11 cellular contexts compared by ENCODE assay signal in the genomic region with DNA sequence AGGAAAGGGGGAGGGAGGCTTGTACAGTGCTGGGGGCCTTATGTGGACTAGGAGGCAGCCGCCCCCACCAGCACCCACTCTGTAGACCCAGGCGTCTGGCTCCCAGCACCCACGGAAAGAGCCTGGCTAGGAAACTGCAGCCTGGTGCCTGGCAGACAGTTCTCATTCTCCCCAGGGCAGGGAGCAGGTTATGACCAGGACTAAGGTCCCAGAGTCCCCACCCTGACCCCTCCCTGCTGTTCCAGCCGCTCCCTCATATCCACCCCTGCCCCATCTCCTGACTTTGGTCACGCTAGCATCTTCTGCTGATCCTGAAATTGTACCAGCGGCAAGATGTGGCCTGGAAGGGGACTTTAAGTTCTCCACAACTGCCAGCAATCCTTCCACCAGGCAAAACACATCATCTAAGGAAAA. TPM values are rescaled to one million over a fixed set of nuclear protein-coding genes. Genes with fewer than 3 reads are reported as not detected.
A peak's percentile ranks its signal among the peaks of the same experiment; 100 is the strongest.
DNase-seq lines count a peak whose midpoint lies in the region; ATAC-seq, FAIRE-seq and TF ChIP-seq lines count a peak whose summit lies in the region.
"Had no signal": no experiment of that assay in that cellular context is flagged by ENCODE, and none has a peak within 500 bp of the region (broad histone marks: within the 10 kb centered on the region; RNA-seq: fewer than 3 reads in every experiment).

A gene with protein sequence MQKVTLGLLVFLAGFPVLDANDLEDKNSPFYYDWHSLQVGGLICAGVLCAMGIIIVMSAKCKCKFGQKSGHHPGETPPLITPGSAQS (plus strand): TSS at position 286 of the 414 bp plus-strand sequence. CDS start 3,554 bp downstream, outside the sequence.

- POLR2A ChIA-PET in HepG2 (lab: Yijun Ruan, JAX) = no interaction called here

- no peaks in the 10 kb centered on the region for H4K20me1 ChIP-seq in HepG2 (ENCODE audit: insufficient read depth, low read length)

- H3K4me2 ChIP-seq in HepG2 (ENCODE audit: low read depth, low read length) = peak within 1 kb of the TSS; percentile 72

- H3K9ac ChIP-seq in HepG2 (ENCODE audit: insufficient read depth, low read depth, low read length) = 0 out of 2 replicates have a peak within 1 kb of the TSS, but pooled peaks have one; percentile 3
- H3K9ac ChIP-seq in endodermal cell (ENCODE audit: extremely low read depth, low read length, poor library complexity, severe bottlenecking) = no peak within 1 kb of the TSS

- in situ Hi-C loops in HepG2 (cut with HindIII; ENCODE audit: extremely low pct_ligation_motif_present, low pct_unique_long_range_greater_than_20kb) = no loop called here

- H3K4me3 ChIP-seq in HepG2 (replicated peaks in 1 of 3; ENCODE audit: insufficient read depth in 1 of 3, low read depth in 2 of 3, low read length in 3 of 3) (peak within 1 kb of the TSS; percentile 26 to 64 (median 26); a peak in 5 of 6 replicates), right lobe of liver (no peak within 1 kb of the TSS), endodermal cell (ENCODE audit: low read length) (peak within 1 kb of the TSS; percentile 11), uterus (peak within 1 kb of the TSS; percentile 23 to 24)

- H3K4me1 Mint-ChIP-seq in endodermal cell (peaks cover 5% of the 10 kb centered on the region), nephron progenitor cell (peaks cover 48% of the 10 kb centered on the region)

- no peak within 1 kb of the TSS for H2AFZ ChIP-seq in HepG2 (ENCODE audit: low read length)

- no TSS peak for BruUV-seq in HepG2 (replicated peaks; lab: Mats Ljungman, UMichigan)

- TF ChIP-seq RAD21 in HepG2 (CRISPR knock-in tag; IDR thresholded peaks at IDR 0.05) = no peak

- no peaks in the 10 kb centered on the region for H3K36me3 ChIP-seq in HepG2 (replicated peaks in 1 of 2; ENCODE audit: control insufficient read depth in 1 of 2, insufficient read depth in 2 of 2, low read length in 2 of 2)
- H3K36me3 ChIP-seq in right lobe of liver = no peaks in the 10 kb centered on the region
- no peaks in the 10 kb centered on the region for H3K36me3 ChIP-seq in endodermal cell (ENCODE audit: control insufficient read depth, insufficient read depth, low read length)
- H3K36me3 ChIP-seq in uterus = no peaks in the 10 kb centered on the region
- H3K36me3 ChIP-seq: spleen had no signal

- H3K9me3 ChIP-seq in HepG2 (ENCODE audit: low read length) (no peaks in the 10 kb centered on the region), right lobe of liver (no peaks in the 10 kb centered on the region), endodermal cell (ENCODE audit: control insufficient read depth, low read length) (no peaks in the 10 kb centered on the region), uterus (no peaks in the 10 kb centered on the region)
- H3K9me3 ChIP-seq: spleen had no signal

- peak; percentile 29 for ATAC-seq in HepG2
- no peak for ATAC-seq in right lobe of liver
- no peak for ATAC-seq in GM18511 (IDR thresholded peaks at IDR 0.05; ENCODE audit: unreplicated experiment)
- ATAC-seq in GM18867 (IDR thresholded peaks at IDR 0.05; ENCODE audit: unreplicated experiment) = no peak

- 0 out of 5 replicates have a peak, but pooled peaks cover 0 to 6% of the 10 kb centered on the region in 2 experiments for H3K27me3 ChIP-seq in HepG2 (ENCODE audit: control insufficient read depth in 1 of 2, insufficient read depth in 2 of 2, low read length in 2 of 2)
- H3K27me3 ChIP-seq in right lobe of liver = no peaks in the 10 kb centered on the region
- H3K27me3 ChIP-seq in endodermal cell (ENCODE audit: control insufficient read depth, insufficient read depth, low read length, poor library complexity, severe bottlenecking) = no peaks in the 10 kb centered on the region
- no peaks in the 10 kb centered on the region for H3K27me3 ChIP-seq in uterus

- CTCF ChIA-PET in HepG2 (lab: Yijun Ruan, JAX; ENCODE audit: low intra/inter-chr PET ratio, low total read pairs) = interaction anchor here (1.9 kb wide), 1 partner anchor 20 kb away, joined by 11 read pairs; a partner anchor contains a TSS

- no peak for FAIRE-seq in HepG2 (lab: Jason Lieb, UNC)

- no peak within 1 kb of the TSS for H3K27ac Mint-ChIP-seq in endodermal cell
- peak within 1 kb of the TSS; percentile 27 for H3K27ac Mint-ChIP-seq in nephron progenitor cell

- H3K36me3 Mint-ChIP-seq in endodermal cell (ENCODE audit: low read depth) (no peaks in the 10 kb centered on the region), nephron progenitor cell (ENCODE audit: low read depth) (no peaks in the 10 kb centered on the region)
- H3K36me3 Mint-ChIP-seq: CD14-positive monocyte had no signal

- intact Hi-C loops in HepG2 (cut with micrococcal nuclease; ENCODE audit: unreplicated experiment) (no loop called here), right lobe of liver (cut with DNase I) (no loop called here), uterus (cut with DNase I; ENCODE audit: low total_unique reads) (no loop called here)

- TF ChIP-seq EP300 in HepG2 (IDR thresholded peaks at IDR 0.05; ENCODE audit: low read depth in 2 of 2, low read length in 2 of 2) = no peak
- TF ChIP-seq EP300 in HepG2 (CRISPR knock-in tag; IDR thresholded peaks at IDR 0.05; ENCODE audit: borderline replicate concordance) = no peak

- no peaks in the 10 kb centered on the region for H3K79me2 ChIP-seq in HepG2 (ENCODE audit: insufficient read depth, low read length)

- H3K27me3 Mint-ChIP-seq in endodermal cell (ENCODE audit: insufficient read depth) = peaks cover 9% of the 10 kb centered on the region
- H3K27me3 Mint-ChIP-seq in nephron progenitor cell (ENCODE audit: low read depth, poor library complexity) = peaks cover 7% of the 10 kb centered on the region

- TF ChIP-seq CTCF in HepG2 (CRISPR knock-in tag; IDR thresholded peaks at IDR 0.05) (no peak), right lobe of liver (IDR thresholded peaks at IDR 0.05) (no peak), endodermal cell (conservative IDR thresholded peaks at IDR 0.05) (no peak), nephron progenitor cell (IDR thresholded peaks at IDR 0.05) (no peak), uterus (IDR thresholded peaks at IDR 0.05) (no peak)

- H3K4me3 Mint-ChIP-seq in endodermal cell = peak within 1 kb of the TSS; percentile 55
- H3K4me3 Mint-ChIP-seq in nephron progenitor cell = peak within 1 kb of the TSS; percentile 71

- 47% methylated on average over 6 of the region's 6 CpGs for WGBS in HepG2 (ENCODE audit: low lambda C conversion rate)
- WGBS in right lobe of liver (ENCODE audit: insufficient coverage, low coverage, low lambda C conversion rate, missing lambda C conversion rate) = 64% methylated on average over 3 of the region's 6 CpGs
- 90 to 100% methylated on average over 2 to 6 of the region's 6 CpGs for WGBS in endodermal cell (ENCODE audit: insufficient coverage in 1 of 2, insufficient read length in 1 of 2), 2 experiments

- no peak within 1 kb of the TSS for H3K27ac ChIP-seq in HepG2 (ENCODE audit: extremely low read length, insufficient read depth, low read length)
- H3K27ac ChIP-seq in right lobe of liver = no peak within 1 kb of the TSS
- H3K27ac ChIP-seq in endodermal cell (ENCODE audit: low read depth, low read length) = peak within 1 kb of the TSS; percentile 70
- H3K27ac ChIP-seq in uterus = peak within 1 kb of the TSS; percentile 24 to 36
- H3K27ac ChIP-seq: spleen had no signal

- H3K9me3 Mint-ChIP-seq in endodermal cell (no peaks in the 10 kb centered on the region), nephron progenitor cell (no peaks in the 10 kb centered on the region)

- DNase-seq in HepG2 (ENCODE audit: low spot score) = no peak
- no peak for DNase-seq in right lobe of liver
- DNase-seq in endodermal cell = no peak
- no peak for DNase-seq in nephron progenitor cell
- no peak for DNase-seq in uterus
- DNase-seq in KG1 (lab: John Stamatoyannopoulos, UW) = no peak
- DNase-seq: NCI-H510A, spleen had no signal

- H3K4me1 ChIP-seq in HepG2 (ENCODE audit: insufficient read depth, low read length) = peaks cover 94% of the 10 kb centered on the region
- H3K4me1 ChIP-seq in right lobe of liver = peaks cover 0 to 7% (median 0%) of the 10 kb centered on the region in 4 donors
- H3K4me1 ChIP-seq in endodermal cell (ENCODE audit: control insufficient read depth, insufficient read depth, low read length) = no peaks in the 10 kb centered on the region
- no peaks in the 10 kb centered on the region for H3K4me1 ChIP-seq in uterus

- TF ChIP-seq POLR2A in HepG2 (IDR thresholded peaks at IDR 0.05; ENCODE audit: insufficient read depth in 1 of 2, low read depth in 2 of 2, low read length in 2 of 2) = no peak
- TF ChIP-seq POLR2A in right lobe of liver (IDR thresholded peaks at IDR 0.05) = no peak
- no peak for TF ChIP-seq POLR2A in uterus (IDR thresholded peaks at IDR 0.05)

TF ChIP-seq in HepG2, 621 proteins besides CTCF, POLR2A, EP300 and RAD21 (continues in another document):
- TF ChIP-seq ZNF674 (CRISPR knock-in tag; IDR thresholded peaks at IDR 0.05; ENCODE audit: low read depth) = no peak
- TF ChIP-seq ZNF430 (CRISPR knock-in tag; IDR thresholded peaks at IDR 0.05) = no peak

RNA-seq across cellular contexts. Expression of the gene that starts here (rescaled TPM):
- total RNA-seq in HepG2 (2016; rRNA removed; fragmentation: Illumina TruSeq; extraction: Trizol) (not detected in 2 replicates), right lobe of liver (1 to 10 TPM in 1 of 6 experiments, not detected in 5; 1.0 TPM), endodermal cell (not detected), uterus (1 to 10 TPM; 1.5 to 3.8 (median 1.6) TPM)
- not detected in 2 replicates for total RNA-seq in HepG2 (2016; cell fraction: cytosol; rRNA removed; fragmentation: Illumina TruSeq; extraction: Trizol; ENCODE audit: low read depth)
- total RNA-seq in HepG2 (2016; cell fraction: insoluble cytoplasmic fraction; rRNA removed; fragmentation: Illumina TruSeq; extraction: Trizol) = not detected in 2 replicates
- total RNA-seq in HepG2 (2016; cell fraction: membrane; rRNA removed; fragmentation: Illumina TruSeq; extraction: Trizol) = not detected in 2 replicates
- total RNA-seq in HepG2 (2016; cell fraction: nucleus; rRNA removed; fragmentation: Illumina TruSeq; extraction: Trizol) = not detected in 2 replicates
- polyA plus RNA-seq in HepG2 (2011; rRNA removed) = 4.9 and 5.5 TPM in 2 replicates
- 2.7 and 4.0 TPM in 2 replicates for polyA plus RNA-seq in HepG2 (2011; cell fraction: cytosol; rRNA removed)
- 3.8 and 4.8 TPM in 2 replicates for polyA plus RNA-seq in HepG2 (2011; cell fraction: nucleus; rRNA removed)
- polyA plus RNA-seq in HepG2 (2012) = 3.1 and 5.9 TPM in 2 replicates
- not detected in 2 replicates for polyA plus RNA-seq in HepG2 (2016; cell fraction: cytosol; fragmentation: Illumina TruSeq; extraction: Trizol; ENCODE audit: low read depth)
- polyA plus RNA-seq in HepG2 (2016; cell fraction: insoluble cytoplasmic fraction; fragmentation: Illumina TruSeq; extraction: Trizol; ENCODE audit: low read depth) = not detected in 2 replicates
- not detected in 2 replicates for polyA plus RNA-seq in HepG2 (2016; cell fraction: membrane; fragmentation: Illumina TruSeq; extraction: Trizol; ENCODE audit: low read depth)
- not detected in 2 replicates for polyA plus RNA-seq in HepG2 (2016; cell fraction: nucleus; fragmentation: Illumina TruSeq; extraction: Trizol; ENCODE audit: insufficient read depth, low read depth)
- 1.1 and 15.3 TPM in 2 replicates for polyA minus RNA-seq in HepG2 (2011; rRNA and poly(A)+ RNA removed; ENCODE audit: low replicate concordance)
- 0.99 TPM in 1 of 2 replicates, not detected in the other for polyA minus RNA-seq in HepG2 (2011; cell fraction: cytosol; rRNA and poly(A)+ RNA removed)
- polyA minus RNA-seq in HepG2 (2011; cell fraction: nucleus; rRNA and poly(A)+ RNA removed) = 2.6 TPM in 1 of 2 replicates, not detected in the other
- polyA plus RNA-seq in endodermal cell (2013, experiment 1 of 2) = not detected
- 0.99 TPM for polyA plus RNA-seq in endodermal cell (2013, experiment 2 of 2)
- total RNA-seq: spleen had no signal
- polyA plus RNA-seq: CD14-positive monocyte had no signal

Comparison
In these comparisons a context has a peak if more than half of its experiments do, and no peak if none do; other contexts are left out.
1. H3K4me3 ChIP-seq: peak in HepG2 (3 of 3), endodermal cell (single experiment) and uterus (2 of 2); none in right lobe of liver (0 of 3).
2. H3K27ac ChIP-seq: peak in endodermal cell (single experiment) and uterus (2 of 2); none in HepG2 (single experiment) and right lobe of liver (0 of 3).